8 cellular contexts compared by ENCODE assay signal in the genomic region with DNA sequence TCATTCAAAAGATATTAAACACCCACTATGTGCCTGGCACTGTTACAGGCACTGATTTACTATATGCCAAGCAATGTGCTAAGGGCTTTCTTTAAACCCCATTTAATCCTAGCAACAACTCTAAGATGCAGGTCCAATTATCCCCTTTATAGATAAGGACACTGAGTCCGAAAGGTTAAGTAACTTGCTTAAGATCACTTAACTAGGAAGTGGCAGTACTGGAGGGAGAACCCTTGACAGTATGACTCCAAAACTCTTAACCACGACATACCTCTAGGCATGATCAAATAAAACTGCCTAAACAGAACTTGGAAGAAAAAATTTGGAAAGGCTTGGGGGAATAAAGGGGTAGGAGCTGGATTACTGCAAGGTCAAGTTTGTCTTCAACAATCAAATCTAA. TPM values are rescaled to one million over a fixed set of nuclear protein-coding genes. Genes with fewer than 3 reads are reported as not detected.
DNase-seq lines count a peak whose midpoint lies in the region; ATAC-seq and TF ChIP-seq lines count a peak whose summit lies in the region.

No MANE protein-coding gene starts in this region.

- peak overlapping the region; percentile 69 for H3K27ac Mint-ChIP-seq in activated naive CD4-positive, alpha-beta T cell treated with anti-CD3 and anti-CD28 coated beads, Interleukin-2, amount 50 U/mL, for 24 hours
- peak overlapping the region; percentile 33 for H3K27ac Mint-ChIP-seq in activated T-helper 1 cell treated with anti-CD3 and anti-CD28 coated beads, Interleukin-12 subunit alpha, Interleukin-12 subunit beta, Interleukin-2, Interleukin-4 antibody, amounts not matched to agents 30 ng/mL and 10 ng/mL and 1 ng/mL, durations not matched to agents 14 hours and 24 hours and 36 hours
- H3K27ac Mint-ChIP-seq in type B pancreatic cell, result peak overlapping the region; percentile 89

- H3K4me3 Mint-ChIP-seq in activated naive CD4-positive, alpha-beta T cell treated with anti-CD3 and anti-CD28 coated beads, Interleukin-2, amount 50 U/mL, for 24 hours, result peak overlapping the region; percentile 87
- peak overlapping the region; percentile 96 for H3K4me3 Mint-ChIP-seq in activated T-helper 1 cell treated with anti-CD3 and anti-CD28 coated beads, Interleukin-12 subunit alpha, Interleukin-12 subunit beta, Interleukin-2, Interleukin-4 antibody, amounts not matched to agents 30 ng/mL and 10 ng/mL and 1 ng/mL, durations not matched to agents 14 hours and 24 hours and 36 hours
- peak overlapping the region; percentile 96 for H3K4me3 Mint-ChIP-seq in type B pancreatic cell

- no peak for DNase-seq in activated naive CD4-positive, alpha-beta T cell (lab: John Stamatoyannopoulos, UW)
- no peak for DNase-seq in activated T-helper 1 cell treated with anti-CD3 and anti-CD28 coated beads, Interleukin-12 subunit alpha, Interleukin-12 subunit beta, Interleukin-2, Interleukin-4 antibody, amounts not matched to agents 30 ng/mL and 10 ng/mL and 1 ng/mL, durations not matched to agents 14 hours and 24 hours and 36 hours (ENCODE audit: low spot score)
- no peak for DNase-seq in left lung
- no peak for DNase-seq in type B pancreatic cell (ENCODE audit: extremely low spot score, unreplicated experiment)
- DNase-seq in occipital lobe (lab: John Stamatoyannopoulos, UW), result no peak
- no peak for DNase-seq in NCI-H748 treated with DMSO at 0.1 percent for 48 hours (lab: John Stamatoyannopoulos, UW)

- H3K9me3 ChIP-seq in left lung, result no peaks in the 10 kb centered on the region

- H3K9me3 Mint-ChIP-seq in activated naive CD4-positive, alpha-beta T cell treated with anti-CD3 and anti-CD28 coated beads, Interleukin-2, amount 50 U/mL, for 24 hours, result no peaks in the 10 kb centered on the region
- no peaks in the 10 kb centered on the region for H3K9me3 Mint-ChIP-seq in activated T-helper 1 cell treated with anti-CD3 and anti-CD28 coated beads, Interleukin-12 subunit alpha, Interleukin-12 subunit beta, Interleukin-2, Interleukin-4 antibody, amounts not matched to agents 30 ng/mL and 10 ng/mL and 1 ng/mL, durations not matched to agents 14 hours and 24 hours and 36 hours
- H3K9me3 Mint-ChIP-seq in type B pancreatic cell, result no peaks in the 10 kb centered on the region

- H3K27me3 ChIP-seq in left lung, result no peaks in the 10 kb centered on the region

- H3K27me3 Mint-ChIP-seq in activated naive CD4-positive, alpha-beta T cell treated with anti-CD3 and anti-CD28 coated beads, Interleukin-2, amount 50 U/mL, for 24 hours, result no peaks in the 10 kb centered on the region
- H3K27me3 Mint-ChIP-seq in activated T-helper 1 cell treated with anti-CD3 and anti-CD28 coated beads, Interleukin-12 subunit alpha, Interleukin-12 subunit beta, Interleukin-2, Interleukin-4 antibody, amounts not matched to agents 30 ng/mL and 10 ng/mL and 1 ng/mL, durations not matched to agents 14 hours and 24 hours and 36 hours (ENCODE audit: insufficient read depth), result no peaks in the 10 kb centered on the region
- no peaks in the 10 kb centered on the region for H3K27me3 Mint-ChIP-seq in type B pancreatic cell

- peak; percentile 31 for ATAC-seq in left lung
- no peak for ATAC-seq in GM18520 (IDR thresholded peaks at IDR 0.05; ENCODE audit: unreplicated experiment)

- H3K4me3 ChIP-seq in left lung, result peak overlapping the region; percentile 66 to 77

- intact Hi-C loops in activated T-helper 1 cell treated with anti-CD3 and anti-CD28 coated beads, Interleukin-12 subunit alpha, Interleukin-12 subunit beta, Interleukin-2, Interleukin-4 antibody, amounts not matched to agents 30 ng/mL and 10 ng/mL and 1 ng/mL, durations not matched to agents 14 hours and 24 hours and 36 hours (cut with micrococcal nuclease), result loop anchor here (2.0 to 5.0 kb wide), 5 partner anchors 43 to 892 kb away; a partner anchor contains a TSS
- intact Hi-C loops in left lung (cut with DNase I), result no loop called here

- H3K4me1 Mint-ChIP-seq in activated naive CD4-positive, alpha-beta T cell treated with anti-CD3 and anti-CD28 coated beads, Interleukin-2, amount 50 U/mL, for 24 hours, result peaks cover 65% of the 10 kb centered on the region
- H3K4me1 Mint-ChIP-seq in activated T-helper 1 cell treated with anti-CD3 and anti-CD28 coated beads, Interleukin-12 subunit alpha, Interleukin-12 subunit beta, Interleukin-2, Interleukin-4 antibody, amounts not matched to agents 30 ng/mL and 10 ng/mL and 1 ng/mL, durations not matched to agents 14 hours and 24 hours and 36 hours (ENCODE audit: low read depth), result peaks cover 76% of the 10 kb centered on the region
- H3K4me1 Mint-ChIP-seq in type B pancreatic cell (ENCODE audit: unreplicated experiment), result peaks cover 36% of the 10 kb centered on the region

- no peaks in the 10 kb centered on the region for H3K36me3 ChIP-seq in left lung

- TF ChIP-seq CTCF in left lung (IDR thresholded peaks at IDR 0.05), result no peak
- TF ChIP-seq CTCF in type B pancreatic cell (conservative IDR thresholded peaks at IDR 0.05), result no peak

- no peaks in the 10 kb centered on the region for H3K36me3 Mint-ChIP-seq in activated naive CD4-positive, alpha-beta T cell treated with anti-CD3 and anti-CD28 coated beads, Interleukin-2, amount 50 U/mL, for 24 hours
- H3K36me3 Mint-ChIP-seq in activated T-helper 1 cell treated with anti-CD3 and anti-CD28 coated beads, Interleukin-12 subunit alpha, Interleukin-12 subunit beta, Interleukin-2, Interleukin-4 antibody, amounts not matched to agents 30 ng/mL and 10 ng/mL and 1 ng/mL, durations not matched to agents 14 hours and 24 hours and 36 hours (ENCODE audit: low read depth), result peaks cover 12% of the 10 kb centered on the region
- H3K36me3 Mint-ChIP-seq in type B pancreatic cell, result no peaks in the 10 kb centered on the region

- H3K27ac ChIP-seq in left lung, result peak overlapping the region; percentile 92 to 95

- H3K4me1 ChIP-seq in left lung, result peaks cover 42 to 63% of the 10 kb centered on the region in 2 donors

RNA-seq across cellular contexts. Expression of a gene that starts 1.7 kb away (rescaled TPM):
- total RNA-seq in activated T-helper 1 cell treated with anti-CD3 and anti-CD28 coated beads, Interleukin-12 subunit alpha, Interleukin-12 subunit beta, Interleukin-2, Interleukin-4 antibody, amounts not matched to agents 30 ng/mL and 10 ng/mL and 1 ng/mL, durations not matched to agents 14 hours and 24 hours and 36 hours, result 64.8 and 69.3 TPM in 2 replicates
- total RNA-seq in left lung (100 to 1,000 TPM in 1 of 2 donors, 10 to 100 TPM in 1; 94.1 to 111 TPM), type B pancreatic cell (ENCODE audit: low replicate concordance) (59.4 and 83.7 TPM in 2 replicates), occipital lobe (64.3 TPM)

Comparison
In these comparisons a context has a peak if more than half of its experiments do, and no peak if none do; other contexts are left out.
1. H3K27ac Mint-ChIP-seq: peak in every context shown above with its lines; median percentile 89 in type B pancreatic cell; 69 in activated naive CD4-positive, alpha-beta T cell treated with anti-CD3 and anti-CD28 coated beads, Interleukin-2, amount 50 U/mL, for 24 hours; 33 in activated T-helper 1 cell treated with anti-CD3 and anti-CD28 coated beads, Interleukin-12 subunit alpha, Interleukin-12 subunit beta, Interleukin-2, Interleukin-4 antibody, amounts not matched to agents 30 ng/mL and 10 ng/mL and 1 ng/mL, durations not matched to agents 14 hours and 24 hours and 36 hours.